Comparison of ENCODE assay signal across 16 cellular contexts in genomic region chr16:50606431-50607050, GRCh38. TPM values are rescaled to one million over a fixed set of nuclear protein-coding genes. Genes with fewer than 3 reads are reported as not detected.
DNase-seq lines count a peak whose midpoint lies in the region; ATAC-seq and TF ChIP-seq lines count a peak whose summit lies in the region.
"Had no signal": no experiment of that assay in that cellular context is flagged by ENCODE, and none has a peak within 500 bp of the region (broad histone marks: within the 10 kb centered on the region; RNA-seq: fewer than 3 reads in every experiment).

No MANE protein-coding gene starts in this region.

- H3K27ac ChIP-seq in esophagus (ENCODE audit: low read depth in 2 of 2, low read length in 1 of 2) (peak overlapping the region; percentile 2 to 57), neural cell (ENCODE audit: low read length) (no peak overlapping the region), tibial artery (peak overlapping the region; percentile 87 to 89), mesenchymal stem cell (ENCODE audit: low read length, poor library complexity, severe bottlenecking) (no peak overlapping the region)
- H3K27ac ChIP-seq: KMS-11 had no signal

- H2BK5ac ChIP-seq in mesenchymal stem cell (ENCODE audit: low read depth, low read length, poor library complexity, severe bottlenecking): no peak overlapping the region

- intact Hi-C loops in tibial artery (cut with DNase I; ENCODE audit: low total_unique reads): no loop called here

- no peak overlapping the region for H2BK15ac ChIP-seq in mesenchymal stem cell (ENCODE audit: low read depth, poor library complexity, severe bottlenecking)

- no peak overlapping the region for H2AK5ac ChIP-seq in mesenchymal stem cell (ENCODE audit: low read length, severe bottlenecking)

- no peak overlapping the region for H3K4me2 ChIP-seq in neural cell (ENCODE audit: low read length)
- H3K4me2 ChIP-seq in mesenchymal stem cell (ENCODE audit: low read length, poor library complexity, severe bottlenecking): no peak overlapping the region
- H3K4me2 ChIP-seq: GM23338, KMS-11 had no signal

- H2AFZ ChIP-seq in neural cell (ENCODE audit: low read depth, low read length): no peak overlapping the region
- H2AFZ ChIP-seq in mesenchymal stem cell (ENCODE audit: low read depth, low read length): no peak overlapping the region
- H2AFZ ChIP-seq: GM23338 had no signal

- peak; percentile 57 for TF ChIP-seq EP300 in neural cell (conservative IDR thresholded peaks at IDR 0.05; ENCODE audit: poor library complexity, severe bottlenecking)

- H3K4me1 ChIP-seq in esophagus (ENCODE audit: control insufficient read depth in 2 of 2, insufficient read depth in 2 of 2, low read length in 1 of 2) (peaks cover 11 to 23% of the 10 kb centered on the region in 2 donors), tibial artery (peaks cover 12 to 73% (median 42%) of the 10 kb centered on the region in 4 donors), mesenchymal stem cell (ENCODE audit: control insufficient read depth, insufficient read depth, low read depth, low read length) (peaks cover 6% of the 10 kb centered on the region)

- no peak overlapping the region for H3K18ac ChIP-seq in mesenchymal stem cell (ENCODE audit: low read depth in 1 of 2, low read length in 2 of 2)

- H3K9me3 ChIP-seq in esophagus (ENCODE audit: control insufficient read depth in 2 of 2, insufficient read depth in 1 of 2, low read depth in 1 of 2, low read length in 1 of 2) (no peaks in the 10 kb centered on the region), neural cell (ENCODE audit: low read length) (no peaks in the 10 kb centered on the region), tibial artery (no peaks in the 10 kb centered on the region), mesenchymal stem cell (ENCODE audit: control insufficient read depth, low read length) (no peaks in the 10 kb centered on the region)

- no peak for TF ChIP-seq RAD21 in neural cell (conservative IDR thresholded peaks at IDR 0.05)

- ATAC-seq in HG03135 (IDR thresholded peaks at IDR 0.05; ENCODE audit: unreplicated experiment): no peak
- ATAC-seq: GM23338 had no signal

- H3K4ac ChIP-seq in mesenchymal stem cell (ENCODE audit: low read depth in 1 of 2, low read length in 2 of 2): no peak overlapping the region

- H2BK12ac ChIP-seq in mesenchymal stem cell (ENCODE audit: low read length in 2 of 2): no peak overlapping the region

- no peak overlapping the region for H4K91ac ChIP-seq in mesenchymal stem cell (ENCODE audit: low read length)

- no peaks in the 10 kb centered on the region for H3F3A ChIP-seq in neural cell (ENCODE audit: insufficient read depth, low read length, poor library complexity, severe bottlenecking)

- no peaks in the 10 kb centered on the region for H3K79me1 ChIP-seq in mesenchymal stem cell (replicated peaks; ENCODE audit: low read length, poor library complexity, severe bottlenecking)

- no peak overlapping the region for H3K23ac ChIP-seq in mesenchymal stem cell (ENCODE audit: low read length in 2 of 2)

- H3K27me3 ChIP-seq in esophagus (ENCODE audit: control insufficient read depth in 1 of 2, insufficient read depth in 2 of 2, low read length in 2 of 2) (no peaks in the 10 kb centered on the region), neural cell (ENCODE audit: insufficient read depth, low read depth, low read length) (no peaks in the 10 kb centered on the region), tibial artery (no peaks in the 10 kb centered on the region), mesenchymal stem cell (ENCODE audit: control insufficient read depth in 1 of 2, insufficient read depth in 1 of 2, low read length in 2 of 2) (peaks cover 0 to 10% of the 10 kb centered on the region in 2 experiments)

- TF ChIP-seq CTCF in neural cell (IDR thresholded peaks at IDR 0.05; ENCODE audit: poor library complexity, severe bottlenecking): no peak
- TF ChIP-seq CTCF in tibial artery (IDR thresholded peaks at IDR 0.05): no peak

- H3K9me2 ChIP-seq in neural cell (ENCODE audit: insufficient read depth, low read length): no peaks in the 10 kb centered on the region

- H4K8ac ChIP-seq in mesenchymal stem cell (ENCODE audit: low read length): no peak overlapping the region

- peak; percentile 30 for DNase-seq in NCI-H69 (lab: John Stamatoyannopoulos, UW)
- DNase-seq in tibial artery: no peak
- no peak for DNase-seq in mesenchymal stem cell
- no peak for DNase-seq in NCI-H748 treated with DMSO at 0.1 percent for 48 hours (lab: John Stamatoyannopoulos, UW)
- DNase-seq: CD4-positive, alpha-beta memory T cell; DND-41; GDM1; NCI-H1092; NCI-H187; NCI-H2171 treated with DMSO at 0.1 percent for 48 hours; NCI-H524 had no signal

- no peaks in the 10 kb centered on the region for H3K79me2 ChIP-seq in neural cell (replicated peaks; ENCODE audit: insufficient read depth, low read length)

- no peaks in the 10 kb centered on the region for H4K20me1 ChIP-seq in neural cell (ENCODE audit: insufficient read depth)

- H3K4me3 ChIP-seq in esophagus (ENCODE audit: low read depth in 1 of 2, low read length in 2 of 2) (no peak overlapping the region), neural cell (ENCODE audit: low read length) (no peak overlapping the region), tibial artery (no peak overlapping the region), mesenchymal stem cell (ENCODE audit: insufficient read depth in 1 of 2, low read depth in 1 of 2, low read length in 2 of 2) (no peak overlapping the region)
- H3K4me3 ChIP-seq: GM23338 had no signal

- no peak overlapping the region for H3K14ac ChIP-seq in mesenchymal stem cell (ENCODE audit: low read length in 2 of 2)

- H3K9ac ChIP-seq in neural cell (ENCODE audit: low read length) (no peak overlapping the region), mesenchymal stem cell (ENCODE audit: low read length) (no peak overlapping the region)
- H3K9ac ChIP-seq: KMS-11 had no signal

- no peaks in the 10 kb centered on the region for H3K36me3 ChIP-seq in esophagus (ENCODE audit: control insufficient read depth in 2 of 2, insufficient read depth in 2 of 2, low read length in 1 of 2)
- no peaks in the 10 kb centered on the region for H3K36me3 ChIP-seq in neural cell (ENCODE audit: insufficient read depth, low read length)
- H3K36me3 ChIP-seq in tibial artery: peaks cover 0 to 13% (median 9%) of the 10 kb centered on the region in 3 donors
- H3K36me3 ChIP-seq in mesenchymal stem cell (ENCODE audit: control insufficient read depth in 1 of 2, insufficient read depth in 2 of 2, low read depth in 1 of 2, low read length in 2 of 2): no peaks in the 10 kb centered on the region

- 80% methylated on average over 17 of the region's 17 CpGs for WGBS in esophagus, 2 donors
- WGBS in mesenchymal stem cell: 84% methylated on average over 17 of the region's 17 CpGs

- no peak overlapping the region for H2BK120ac ChIP-seq in mesenchymal stem cell (ENCODE audit: low read depth, low read length)

TF ChIP-seq in neural cell, 6 proteins besides CTCF, POLR2A, EP300 and RAD21:
- TF ChIP-seq, protein P1, sequence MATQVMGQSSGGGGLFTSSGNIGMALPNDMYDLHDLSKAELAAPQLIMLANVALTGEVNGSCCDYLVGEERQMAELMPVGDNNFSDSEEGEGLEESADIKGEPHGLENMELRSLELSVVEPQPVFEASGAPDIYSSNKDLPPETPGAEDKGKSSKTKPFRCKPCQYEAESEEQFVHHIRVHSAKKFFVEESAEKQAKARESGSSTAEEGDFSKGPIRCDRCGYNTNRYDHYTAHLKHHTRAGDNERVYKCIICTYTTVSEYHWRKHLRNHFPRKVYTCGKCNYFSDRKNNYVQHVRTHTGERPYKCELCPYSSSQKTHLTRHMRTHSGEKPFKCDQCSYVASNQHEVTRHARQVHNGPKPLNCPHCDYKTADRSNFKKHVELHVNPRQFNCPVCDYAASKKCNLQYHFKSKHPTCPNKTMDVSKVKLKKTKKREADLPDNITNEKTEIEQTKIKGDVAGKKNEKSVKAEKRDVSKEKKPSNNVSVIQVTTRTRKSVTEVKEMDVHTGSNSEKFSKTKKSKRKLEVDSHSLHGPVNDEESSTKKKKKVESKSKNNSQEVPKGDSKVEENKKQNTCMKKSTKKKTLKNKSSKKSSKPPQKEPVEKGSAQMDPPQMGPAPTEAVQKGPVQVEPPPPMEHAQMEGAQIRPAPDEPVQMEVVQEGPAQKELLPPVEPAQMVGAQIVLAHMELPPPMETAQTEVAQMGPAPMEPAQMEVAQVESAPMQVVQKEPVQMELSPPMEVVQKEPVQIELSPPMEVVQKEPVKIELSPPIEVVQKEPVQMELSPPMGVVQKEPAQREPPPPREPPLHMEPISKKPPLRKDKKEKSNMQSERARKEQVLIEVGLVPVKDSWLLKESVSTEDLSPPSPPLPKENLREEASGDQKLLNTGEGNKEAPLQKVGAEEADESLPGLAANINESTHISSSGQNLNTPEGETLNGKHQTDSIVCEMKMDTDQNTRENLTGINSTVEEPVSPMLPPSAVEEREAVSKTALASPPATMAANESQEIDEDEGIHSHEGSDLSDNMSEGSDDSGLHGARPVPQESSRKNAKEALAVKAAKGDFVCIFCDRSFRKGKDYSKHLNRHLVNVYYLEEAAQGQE (IDR thresholded peaks at IDR 0.05; ENCODE audit: borderline replicate concordance): no peak
- TF ChIP-seq MXI1 (conservative IDR thresholded peaks at IDR 0.05; ENCODE audit: poor library complexity, severe bottlenecking) (no peak), SMC3 (conservative IDR thresholded peaks at IDR 0.05; ENCODE audit: poor library complexity) (no peak), POLR2AphosphoS5 (IDR thresholded peaks at IDR 0.05) (no peak), TAF1 (IDR thresholded peaks at IDR 0.05; ENCODE audit: low read depth) (no peak)

RNA-seq across cellular contexts. Expression of gene NKD1, which starts 58.3 kb away (rescaled TPM):
- polyA plus RNA-seq in esophagus: 1 to 10 TPM; 1.1 to 2.0 TPM
- polyA plus RNA-seq in neural cell: 0.42 and 1.1 TPM in 2 replicates
- polyA minus RNA-seq in neural cell: 1.5 TPM in 2 replicates
- polyA plus RNA-seq in mesenchymal stem cell (2013, experiment 1 of 2): 0.06 TPM
- 0.10 TPM for polyA plus RNA-seq in mesenchymal stem cell (2013, experiment 2 of 2)

Comparison
In these comparisons a context has a peak if more than half of its experiments do, and no peak if none do; other contexts are left out.
1. H3K27ac ChIP-seq: peak in esophagus (2 of 2) and tibial artery (2 of 2); none in neural cell (single experiment) and mesenchymal stem cell (single experiment).